In genomic region chr2:133053541-133053940, GRCh38 we compare ENCODE assay signal across 21 cellular contexts.
"Had no signal": no experiment of that assay in that cellular context is flagged by ENCODE, and none has a peak within 500 bp of the region (broad histone marks: within the 10 kb centered on the region; RNA-seq: fewer than 3 reads in every experiment).

No MANE protein-coding gene starts in this region.

- H3K27ac ChIP-seq: esophagus squamous epithelium, psoas muscle, stomach, thoracic aorta, transverse colon had no signal

- ATAC-seq: left colon, psoas muscle, sciatic nerve had no signal

- H3K27ac Mint-ChIP-seq: dendritic cell treated with granulocyte-macrophage colony-stimulating factor and Interleukin-4, amounts not matched to agents 40 ng/mL and 50 ng/mL, for 4 days; immature natural killer cell; memory B cell; mesothelial cell of epicardium; naive B cell; nephron had no signal

- H3K9me3 Mint-ChIP-seq: dendritic cell treated with granulocyte-macrophage colony-stimulating factor and Interleukin-4, amounts not matched to agents 40 ng/mL and 50 ng/mL, for 4 days; memory B cell; mesothelial cell of epicardium; naive B cell; nephron had no signal

- H3K27me3 Mint-ChIP-seq: dendritic cell treated with granulocyte-macrophage colony-stimulating factor and Interleukin-4, amounts not matched to agents 40 ng/mL and 50 ng/mL, for 4 days; memory B cell; naive B cell had no signal

- H3K4me3 ChIP-seq: esophagus squamous epithelium, psoas muscle, stomach, thoracic aorta, transverse colon had no signal

- H3K27me3 ChIP-seq: esophagus squamous epithelium, stomach, transverse colon had no signal

- H3K36me3 ChIP-seq: esophagus squamous epithelium, stomach, thoracic aorta, transverse colon had no signal

- H3K36me3 Mint-ChIP-seq: immature natural killer cell, memory B cell, mesothelial cell of epicardium, naive B cell had no signal

- H3K4me1 Mint-ChIP-seq: immature natural killer cell, memory B cell, mesothelial cell of epicardium, naive B cell, nephron had no signal

- H3K9me3 ChIP-seq: esophagus squamous epithelium, psoas muscle, stomach, thoracic aorta, transverse colon had no signal

- DNase-seq: cerebellar nuclear complex; esophagus squamous epithelium; foreskin fibroblast; immature natural killer cell; kidney; left colon; naive B cell; psoas muscle; retina; stimulated activated CD4-positive, alpha-beta T cell treated with anti-CD3 and anti-CD28 coated beads, Interleukin-2, amount 100 ng/mL, for 24 hours; stimulated activated CD4-positive, alpha-beta T cell treated with anti-CD3 and anti-CD28 coated beads, Interleukin-4, amount 100 ng/mL, for 4 hours; stimulated activated naive CD4-positive, alpha-beta T cell; stomach; substantia nigra; transverse colon had no signal

- H3K4me1 ChIP-seq: esophagus squamous epithelium, psoas muscle, stomach, transverse colon had no signal

- H3K4me3 Mint-ChIP-seq: dendritic cell treated with granulocyte-macrophage colony-stimulating factor and Interleukin-4, amounts not matched to agents 40 ng/mL and 50 ng/mL, for 4 days; immature natural killer cell; memory B cell; mesothelial cell of epicardium; naive B cell; nephron had no signal
